19 cellular contexts compared by ENCODE assay signal in genomic region chr20:13858496-13859270, GRCh38.
"Had no signal": no experiment of that assay in that cellular context is flagged by ENCODE, and none has a peak within 500 bp of the region (broad histone marks: within the 10 kb centered on the region; RNA-seq: fewer than 3 reads in every experiment).

No MANE protein-coding gene starts in this region.

- H3K36me3 Mint-ChIP-seq: activated CD8-positive, alpha-beta memory T cell treated with anti-CD3 and anti-CD28 coated beads, Interleukin-2, amount 10 ng/mL, durations not matched to agents 7 days and 5 days; activated naive CD4-positive, alpha-beta T cell treated with anti-CD3 and anti-CD28 coated beads, Interleukin-2, amount 50 U/mL, for 72 hours; memory B cell; natural killer cell treated with Interleukin-12 subunit alpha and Interleukin-12 subunit beta and Interleukin-15 and Interleukin-18, amount 100 ng/mL, for 72 hours had no signal

- H3K4me1 ChIP-seq: body of pancreas, foreskin keratinocyte, testis had no signal

- H3K4me1 Mint-ChIP-seq: activated CD8-positive, alpha-beta memory T cell treated with anti-CD3 and anti-CD28 coated beads, Interleukin-2, amount 10 ng/mL, durations not matched to agents 7 days and 5 days; memory B cell had no signal

- H3K27ac ChIP-seq: body of pancreas, foreskin keratinocyte, testis had no signal

- H3K4me3 ChIP-seq: body of pancreas, testis had no signal

- H3K27ac Mint-ChIP-seq: activated CD8-positive, alpha-beta memory T cell treated with anti-CD3 and anti-CD28 coated beads, Interleukin-2, amount 10 ng/mL, durations not matched to agents 7 days and 5 days; activated naive CD4-positive, alpha-beta T cell treated with anti-CD3 and anti-CD28 coated beads, Interleukin-2, amount 50 U/mL, for 72 hours; activated T-cell treated with anti-CD3 and anti-CD28 coated beads, Interleukin-2, amount 50 U/mL, for 24 hours; dendritic cell treated with granulocyte-macrophage colony-stimulating factor and Interleukin-4, amounts not matched to agents 40 ng/mL and 50 ng/mL, for 4 days; effector memory CD8-positive, alpha-beta T cell; memory B cell; natural killer cell treated with Interleukin-12 subunit alpha and Interleukin-12 subunit beta and Interleukin-15 and Interleukin-18, amount 100 ng/mL, for 72 hours; stimulated activated naive CD8-positive, alpha-beta T cell treated with anti-CD3 and anti-CD28 coated beads, Interleukin-15, Interleukin-2, amounts not matched to agents 100 ng/mL and 50 ng/mL, for 24 hours had no signal

- DNase-seq: activated CD4-positive, alpha-beta T cell treated with anti-CD3 and anti-CD28 coated beads, Interleukin-2, amount 50 U/mL, for 4 hours; activated CD4-positive, CD25-positive, alpha-beta regulatory T cell treated with anti-CD3 and anti-CD28 coated beads, Interleukin-2, amount 50 U/mL, for 72 hours; activated CD8-positive, alpha-beta memory T cell treated with anti-CD3 and anti-CD28 coated beads, Interleukin-2, amount 10 ng/mL, durations not matched to agents 7 days and 5 days; activated effector memory CD4-positive, alpha-beta T cell treated with anti-CD3 and anti-CD28 coated beads, Interleukin-2, amount 50 U/mL, for 16 hours; activated T-cell treated with anti-CD3 and anti-CD28 coated beads, Interleukin-2, amount 50 U/mL, for 24 hours; amniotic stem cell; body of pancreas; cerebellar nuclear complex; effector memory CD8-positive, alpha-beta T cell; occipital lobe; stimulated activated CD4-positive, alpha-beta T cell treated with anti-CD3 and anti-CD28 coated beads, Interleukin-4, amount 100 ng/mL, for 1 hour; stimulated activated CD8-positive, alpha-beta memory T cell treated with anti-CD3 and anti-CD28 coated beads, Interleukin-4, amount 100 ng/mL, for 48 hours; testis had no signal

- H3K4me3 Mint-ChIP-seq: activated CD8-positive, alpha-beta memory T cell treated with anti-CD3 and anti-CD28 coated beads, Interleukin-2, amount 10 ng/mL, durations not matched to agents 7 days and 5 days; activated T-cell treated with anti-CD3 and anti-CD28 coated beads, Interleukin-2, amount 50 U/mL, for 24 hours; dendritic cell treated with granulocyte-macrophage colony-stimulating factor and Interleukin-4, amounts not matched to agents 40 ng/mL and 50 ng/mL, for 4 days; effector memory CD8-positive, alpha-beta T cell; memory B cell; natural killer cell treated with Interleukin-12 subunit alpha and Interleukin-12 subunit beta and Interleukin-15 and Interleukin-18, amount 100 ng/mL, for 72 hours; stimulated activated naive CD8-positive, alpha-beta T cell treated with anti-CD3 and anti-CD28 coated beads, Interleukin-15, Interleukin-2, amounts not matched to agents 100 ng/mL and 50 ng/mL, for 24 hours had no signal

- H3K27me3 ChIP-seq: body of pancreas, foreskin keratinocyte, testis had no signal

- H3K9me3 Mint-ChIP-seq: activated naive CD4-positive, alpha-beta T cell treated with anti-CD3 and anti-CD28 coated beads, Interleukin-2, amount 50 U/mL, for 72 hours; activated T-cell treated with anti-CD3 and anti-CD28 coated beads, Interleukin-2, amount 50 U/mL, for 24 hours; dendritic cell treated with granulocyte-macrophage colony-stimulating factor and Interleukin-4, amounts not matched to agents 40 ng/mL and 50 ng/mL, for 4 days; memory B cell had no signal

- H3K9me3 ChIP-seq: body of pancreas, testis had no signal
